Comparison of ENCODE assay signal across 20 cellular contexts in genomic region chr3:99529265-99529664, GRCh38.
"Had no signal": no experiment of that assay in that cellular context is flagged by ENCODE, and none has a peak within 500 bp of the region (broad histone marks: within the 10 kb centered on the region; RNA-seq: fewer than 3 reads in every experiment).

No MANE protein-coding gene starts in this region.

- DNase-seq: activated B cell treated with CpG ODN at 0.5 μM for 24 hours; activated CD4-positive, alpha-beta memory T cell treated with anti-CD3 and anti-CD28 coated beads for 36 hours; activated CD4-positive, alpha-beta T cell treated with anti-CD3 and anti-CD28 coated beads for 1 hour; activated CD4-positive, alpha-beta T cell treated with anti-CD3 and anti-CD28 coated beads, Interleukin-2, amount 10 ng/mL, durations not matched to agents 7 days and 5 days; activated CD8-positive, alpha-beta memory T cell treated with anti-CD3 and anti-CD28 coated beads for 24 hours; activated effector memory CD4-positive, alpha-beta T cell treated with anti-CD3 and anti-CD28 coated beads, Interleukin-2, amount 50 U/mL, for 16 hours; activated naive CD4-positive, alpha-beta T cell treated with Interleukin-2 at 50 U/mL for 16 hours; activated naive CD8-positive, alpha-beta T cell treated with anti-CD3 and anti-CD28 coated beads, Interleukin-2, amount 50 U/mL, for 24 hours; activated T-cell treated with anti-CD3 and anti-CD28 coated beads, Interleukin-2, amount 50 U/mL, for 4 hours; cerebellar nuclear complex; Karpas-422; NCI-H1105 treated with DMSO at 0.1 percent for 48 hours; NCI-H1436 treated with DMSO at 0.1 percent for 48 hours; NCI-H187; NCI-H2081; NCI-H510A treated with DMSO at 0.1 percent for 48 hours; SHP77 treated with DMSO at 0.1 percent for 48 hours; T-helper 17 cell; T-helper 9 cell had no signal

- H3K4me1 Mint-ChIP-seq: activated B cell treated with CpG ODN at 0.5 μM for 24 hours; activated CD4-positive, alpha-beta T cell treated with anti-CD3 and anti-CD28 coated beads, Interleukin-2, amount 10 ng/mL, durations not matched to agents 7 days and 5 days; activated naive CD8-positive, alpha-beta T cell treated with anti-CD3 and anti-CD28 coated beads, Interleukin-2, amount 50 U/mL, for 24 hours; T-helper 17 cell had no signal

- H3K9me3 Mint-ChIP-seq: activated CD4-positive, alpha-beta memory T cell treated with anti-CD3 and anti-CD28 coated beads for 36 hours; activated CD4-positive, alpha-beta T cell treated with anti-CD3 and anti-CD28 coated beads, Interleukin-2, amount 10 ng/mL, durations not matched to agents 7 days and 5 days; activated T-cell treated with anti-CD3 and anti-CD28 coated beads, Interleukin-2, amount 50 U/mL, for 4 hours had no signal

- H3K4me3 Mint-ChIP-seq: activated B cell treated with CpG ODN at 0.5 μM for 24 hours; activated CD4-positive, alpha-beta memory T cell treated with anti-CD3 and anti-CD28 coated beads for 36 hours; activated CD4-positive, alpha-beta T cell treated with anti-CD3 and anti-CD28 coated beads, Interleukin-2, amount 10 ng/mL, durations not matched to agents 7 days and 5 days; activated naive CD8-positive, alpha-beta T cell treated with anti-CD3 and anti-CD28 coated beads, Interleukin-2, amount 50 U/mL, for 24 hours; activated T-cell treated with anti-CD3 and anti-CD28 coated beads, Interleukin-2, amount 50 U/mL, for 4 hours; T-helper 17 cell had no signal

- H3K27ac Mint-ChIP-seq: activated B cell treated with CpG ODN at 0.5 μM for 24 hours; activated CD4-positive, alpha-beta memory T cell treated with anti-CD3 and anti-CD28 coated beads for 36 hours; activated CD4-positive, alpha-beta T cell treated with anti-CD3 and anti-CD28 coated beads, Interleukin-2, amount 10 ng/mL, durations not matched to agents 7 days and 5 days; activated naive CD4-positive, alpha-beta T cell treated with anti-CD3 and anti-CD28 coated beads, Interleukin-2, amount 50 U/mL, for 72 hours; activated naive CD8-positive, alpha-beta T cell treated with anti-CD3 and anti-CD28 coated beads, Interleukin-2, amount 50 U/mL, for 24 hours; T-helper 17 cell had no signal

- ATAC-seq: activated naive CD4-positive, alpha-beta T cell treated with anti-CD3 and anti-CD28 coated beads, Interleukin-2, amount 50 U/mL, for 72 hours; activated naive CD8-positive, alpha-beta T cell treated with anti-CD3 and anti-CD28 coated beads, Interleukin-2, amount 50 U/mL, for 24 hours; activated T-cell treated with anti-CD3 and anti-CD28 coated beads, Interleukin-2, amount 50 U/mL, for 4 hours; T-helper 17 cell had no signal

- H3K36me3 Mint-ChIP-seq: activated CD4-positive, alpha-beta memory T cell treated with anti-CD3 and anti-CD28 coated beads for 36 hours; activated naive CD4-positive, alpha-beta T cell treated with anti-CD3 and anti-CD28 coated beads, Interleukin-2, amount 50 U/mL, for 72 hours had no signal
